ENCODE assay signal across 9 cellular contexts in genomic region chr19:49441960-49442350, GRCh38. TPM values are rescaled to one million over a fixed set of nuclear protein-coding genes. Genes with fewer than 3 reads are reported as not detected.
A peak's percentile ranks its signal among the peaks of the same experiment; 100 is the strongest.
DNase-seq lines count a peak whose midpoint lies in the region; TF ChIP-seq lines count a peak whose summit lies in the region.
"Had no signal": no experiment of that assay in that cellular context is flagged by ENCODE, and none has a peak within 500 bp of the region (broad histone marks: within the 10 kb centered on the region; RNA-seq: fewer than 3 reads in every experiment).

No MANE protein-coding gene starts in this region.

- intact Hi-C loops in Calu3 (cut with micrococcal nuclease; ENCODE audit: unreplicated experiment): no loop called here
- intact Hi-C loops in dendritic cell treated with granulocyte-macrophage colony-stimulating factor and Interleukin-4, amounts not matched to agents 40 ng/mL and 50 ng/mL, for 4 days (cut with micrococcal nuclease): no loop called here

- H3K4me3 Mint-ChIP-seq in Calu3 (ENCODE audit: low read depth, unreplicated experiment) (peak overlapping the region; percentile 73), osteocyte (ENCODE audit: unreplicated experiment) (peak overlapping the region; percentile 77)
- H3K4me3 Mint-ChIP-seq in dendritic cell treated with granulocyte-macrophage colony-stimulating factor and Interleukin-4, amounts not matched to agents 40 ng/mL and 50 ng/mL, for 4 days: peak overlapping the region; percentile 74

- no TSS peak for BruUV-seq in Calu3 (replicated peaks; lab: Mats Ljungman, UMichigan)

- no peaks in the 10 kb centered on the region for H3K79me2 ChIP-seq in Loucy (ENCODE audit: insufficient read depth, low read length)

- peaks cover 2% of the 10 kb centered on the region for H4K20me1 ChIP-seq in Loucy (ENCODE audit: insufficient read depth, low read length, poor library complexity, severe bottlenecking)

- H3K4me2 ChIP-seq in Loucy (ENCODE audit: low read depth, low read length, poor library complexity, severe bottlenecking): peak overlapping the region; percentile 94

- peak overlapping the region; percentile 90 for H3K4me3 ChIP-seq in Loucy (ENCODE audit: low read length, poor library complexity, severe bottlenecking)

- H3K9me2 ChIP-seq in Loucy (replicated peaks; ENCODE audit: low read depth, low read length): no peaks in the 10 kb centered on the region

- H3K4me1 Mint-ChIP-seq in Calu3 (ENCODE audit: low read depth, unreplicated experiment): peaks cover 27% of the 10 kb centered on the region
- peaks cover 52% of the 10 kb centered on the region for H3K4me1 Mint-ChIP-seq in dendritic cell treated with granulocyte-macrophage colony-stimulating factor and Interleukin-4, amounts not matched to agents 40 ng/mL and 50 ng/mL, for 4 days (ENCODE audit: low read depth)
- H3K4me1 Mint-ChIP-seq in osteocyte (ENCODE audit: unreplicated experiment): peaks cover 23% of the 10 kb centered on the region

- H3K36me3 Mint-ChIP-seq in Calu3 (ENCODE audit: insufficient read depth, unreplicated experiment) (peaks cover 33% of the 10 kb centered on the region), osteocyte (ENCODE audit: unreplicated experiment) (peaks cover 4% of the 10 kb centered on the region)
- H3K36me3 Mint-ChIP-seq in dendritic cell treated with granulocyte-macrophage colony-stimulating factor and Interleukin-4, amounts not matched to agents 40 ng/mL and 50 ng/mL, for 4 days (ENCODE audit: low read depth): peaks cover 14% of the 10 kb centered on the region

- H3K27me3 Mint-ChIP-seq in Calu3 (ENCODE audit: unreplicated experiment): peaks cover 62% of the 10 kb centered on the region
- H3K27me3 Mint-ChIP-seq in dendritic cell treated with granulocyte-macrophage colony-stimulating factor and Interleukin-4, amounts not matched to agents 40 ng/mL and 50 ng/mL, for 4 days: peaks cover 56% of the 10 kb centered on the region
- peaks cover 56% of the 10 kb centered on the region for H3K27me3 Mint-ChIP-seq in osteocyte (ENCODE audit: unreplicated experiment)

- no peak overlapping the region for H3K9ac ChIP-seq in Loucy (ENCODE audit: low read depth, low read length, poor library complexity, severe bottlenecking)

- H3K4me1 ChIP-seq in Loucy (ENCODE audit: insufficient read depth, low read length, poor library complexity, severe bottlenecking): peaks cover 11% of the 10 kb centered on the region

- H3K9me3 ChIP-seq in Loucy (ENCODE audit: insufficient read depth, low read depth, low read length): no peaks in the 10 kb centered on the region

- H3K36me3 ChIP-seq in Loucy (ENCODE audit: insufficient read depth, low read length): no peaks in the 10 kb centered on the region

- peaks cover 8% of the 10 kb centered on the region; the same call in 1 of the 2 replicates for H3F3A ChIP-seq in Loucy (ENCODE audit: low read depth)

- H3K9me3 Mint-ChIP-seq in Calu3 (ENCODE audit: low read depth, unreplicated experiment) (no peaks in the 10 kb centered on the region), osteocyte (ENCODE audit: unreplicated experiment) (no peaks in the 10 kb centered on the region)
- no peaks in the 10 kb centered on the region for H3K9me3 Mint-ChIP-seq in dendritic cell treated with granulocyte-macrophage colony-stimulating factor and Interleukin-4, amounts not matched to agents 40 ng/mL and 50 ng/mL, for 4 days

- POLR2A ChIA-PET in HEK293T (lab: Yijun Ruan, JAX): interaction anchor here (1.1 to 3.1 kb wide), 5 partner anchors 10 to 234 kb away, joined by 3 to 20 read pairs (median 6); partner anchors contain the start of genes ALDH16A1, GFY and PIH1D1

- CTCF ChIA-PET in Calu3 (lab: Charles Lee) (interaction anchor here (0.6 to 1.5 kb wide), 6 partner anchors 11 to 214 kb away, joined by 3 to 6 read pairs (median 4); partner anchors contain the start of gene ALDH16A1), HEK293T (lab: Yijun Ruan, JAX) (interaction anchor here (0.8 to 1.5 kb wide), 3 partner anchors 10 to 217 kb away, joined by 4 read pairs; partner anchors contain the start of gene PIH1D1)

- DNase-seq in Calu3 (no peak), osteocyte (ENCODE audit: extremely low spot score, unreplicated experiment) (no peak), HEK293T (ENCODE audit: extremely low spot score) (no peak), HUDEP-2 (lab: John Stamatoyannopoulos, UW; ENCODE audit: unreplicated experiment in 76 of 76) (no peak), cerebellar nuclear complex (lab: John Stamatoyannopoulos, UW) (no peak)
- no peak for DNase-seq in activated CD4-positive, CD25-positive, alpha-beta regulatory T cell treated with anti-CD3 and anti-CD28 coated beads, Interleukin-2, amount 50 U/mL, for 72 hours

- TF ChIP-seq CTCF in Calu3 (IDR thresholded peaks at IDR 0.05; ENCODE audit: unreplicated experiment) (no peak), Loucy (conservative IDR thresholded peaks at IDR 0.05; ENCODE audit: low read length) (no peak), osteocyte (IDR thresholded peaks at IDR 0.05) (no peak)

- H3K27ac Mint-ChIP-seq in Calu3 (ENCODE audit: unreplicated experiment): no peak overlapping the region
- peak overlapping the region; percentile 60 for H3K27ac Mint-ChIP-seq in dendritic cell treated with granulocyte-macrophage colony-stimulating factor and Interleukin-4, amounts not matched to agents 40 ng/mL and 50 ng/mL, for 4 days
- H3K27ac Mint-ChIP-seq in osteocyte (ENCODE audit: unreplicated experiment): no peak overlapping the region

- H3K27me3 ChIP-seq in Loucy (ENCODE audit: insufficient read depth, low read length, poor library complexity, severe bottlenecking): no peaks in the 10 kb centered on the region

- H2AFZ ChIP-seq in Loucy (ENCODE audit: low read length): no peak overlapping the region

TF ChIP-seq in HEK293T, 16 proteins besides CTCF, POLR2A, EP300 and RAD21:
- no peak for TF ChIP-seq SP1 (IDR thresholded peaks at IDR 0.05)
- no peak for TF ChIP-seq FOXA1 (IDR thresholded peaks at IDR 0.05)
- TF ChIP-seq TARDBP (IDR thresholded peaks at IDR 0.05): no peak
- no peak for TF ChIP-seq L3MBTL2 (conservative IDR thresholded peaks at IDR 0.05)
- no peak for TF ChIP-seq FOXM1 (IDR thresholded peaks at IDR 0.05; ENCODE audit: borderline replicate concordance)
- no peak for TF ChIP-seq ELF4 (IDR thresholded peaks at IDR 0.05)
- no peak for TF ChIP-seq HDGF (IDR thresholded peaks at IDR 0.05; ENCODE audit: borderline replicate concordance)
- TF ChIP-seq CTBP1 (IDR thresholded peaks at IDR 0.05; ENCODE audit: borderline replicate concordance): no peak
- no peak for TF ChIP-seq LEF1 (IDR thresholded peaks at IDR 0.05; ENCODE audit: borderline replicate concordance)
- TF ChIP-seq ARNT (IDR thresholded peaks at IDR 0.05): no peak
- TF ChIP-seq BHLHE40 (IDR thresholded peaks at IDR 0.05; ENCODE audit: borderline replicate concordance): no peak
- TF ChIP-seq FOXK2 (IDR thresholded peaks at IDR 0.05): no peak
- no peak for TF ChIP-seq ZNF384 (IDR thresholded peaks at IDR 0.05)
- no peak for TF ChIP-seq NFRKB (IDR thresholded peaks at IDR 0.05)
- no peak for TF ChIP-seq PKNOX1 (IDR thresholded peaks at IDR 0.05)
- TF ChIP-seq SUZ12 (IDR thresholded peaks at IDR 0.05): no peak

RNA-seq across cellular contexts. Expression of gene SLC17A7, which starts 0.6 kb away (rescaled TPM):
- not detected in 2 replicates for total RNA-seq in Calu3 (2022)
- 0.34 and 0.54 TPM in 2 replicates for total RNA-seq in osteocyte
- total RNA-seq: bronchial epithelial cell had no signal

RNA-seq across cellular contexts. Expression of gene PIH1D1, which starts 9.7 kb away (rescaled TPM):
- total RNA-seq in Calu3 (2022) (127 and 141 TPM in 2 replicates), osteocyte (80.2 and 84.5 TPM in 2 replicates)

RNA-seq across cellular contexts. Expression of gene ALDH16A1, which starts 11.1 kb away (rescaled TPM):
- total RNA-seq in Calu3 (2022) (34.4 and 36.1 TPM in 2 replicates), osteocyte (31.8 and 34.0 TPM in 2 replicates)

RNA-seq across cellular contexts. Expression of gene GFY, which starts 16.8 kb away (rescaled TPM):
- total RNA-seq in Calu3 (2022) (not detected in 2 replicates), osteocyte (not detected in 2 replicates)
- total RNA-seq: bronchial epithelial cell had no signal

RNA-seq across cellular contexts. Expression of gene PTH2, which starts 18.7 kb away (rescaled TPM):
- not detected in 2 replicates for total RNA-seq in Calu3 (2022)
- not detected in 2 replicates for total RNA-seq in osteocyte
- total RNA-seq: bronchial epithelial cell had no signal
